Comparison of ENCODE assay signal across 8 cellular contexts in genomic region chr20:46119028-46119546, GRCh38. TPM values are rescaled to one million over a fixed set of nuclear protein-coding genes. Genes with fewer than 3 reads are reported as not detected.
A peak's percentile ranks its signal among the peaks of the same experiment; 100 is the strongest.
DNase-seq lines count a peak whose midpoint lies in the region; ATAC-seq and TF ChIP-seq lines count a peak whose summit lies in the region.

No MANE protein-coding gene starts in this region.

- peak; percentile 68 for DNase-seq in GM06990 (ENCODE audit: extremely low read depth, insufficient read length)
- DNase-seq in T-cell = no peak
- DNase-seq in naive thymus-derived CD4-positive, alpha-beta T cell = no peak
- no peak for DNase-seq in central memory CD4-positive, alpha-beta T cell
- DNase-seq in chondrocyte (ENCODE audit: low spot score) = no peak
- DNase-seq in NCI-H187 (lab: John Stamatoyannopoulos, UW) = no peak

- H3K36me3 Mint-ChIP-seq in T-cell (peaks cover 9% of the 10 kb centered on the region), chondrocyte (ENCODE audit: low read depth) (peaks cover 3% of the 10 kb centered on the region)
- peaks cover 0 to 13% (median 5%) of the 10 kb centered on the region in 5 donors for H3K36me3 Mint-ChIP-seq in naive thymus-derived CD4-positive, alpha-beta T cell

- H3K27ac ChIP-seq in naive thymus-derived CD4-positive, alpha-beta T cell (ENCODE audit: low read depth, low read length) = no peak overlapping the region

- H3K27me3 ChIP-seq in GM06990 (replicated peaks; ENCODE audit: control insufficient read depth, insufficient read depth, low read length) = no peaks in the 10 kb centered on the region
- no peaks in the 10 kb centered on the region for H3K27me3 ChIP-seq in naive thymus-derived CD4-positive, alpha-beta T cell (ENCODE audit: control insufficient read depth in 2 of 2, insufficient read depth in 2 of 2, low read length in 2 of 2)

- peaks cover 22% of the 10 kb centered on the region for H3K36me3 ChIP-seq in GM06990 (ENCODE audit: control insufficient read depth, insufficient read depth, low read length)
- peaks cover 0 to 5% (median 0%) of the 10 kb centered on the region in 3 experiments for H3K36me3 ChIP-seq in naive thymus-derived CD4-positive, alpha-beta T cell (ENCODE audit: control insufficient read depth in 2 of 3, insufficient read depth in 3 of 3, low read length in 3 of 3)

- TF ChIP-seq CTCF in GM06990 (IDR thresholded peaks at IDR 0.05; ENCODE audit: insufficient read depth, low read length, poor library complexity, severe bottlenecking) (no peak), chondrocyte (IDR thresholded peaks at IDR 0.05) (no peak)

- POLR2A ChIA-PET in T-cell (lab: Charles Lee) = no interaction called here
- POLR2A ChIA-PET in naive thymus-derived CD4-positive, alpha-beta T cell (lab: Charles Lee) = no interaction called here

- peak overlapping the region; percentile 58 to 76 for H3K27ac Mint-ChIP-seq in T-cell
- H3K27ac Mint-ChIP-seq in naive thymus-derived CD4-positive, alpha-beta T cell = peak overlapping the region in 3 of 9 donors; percentile 12 to 30 (median 14)
- H3K27ac Mint-ChIP-seq in chondrocyte (ENCODE audit: unreplicated experiment) = no peak overlapping the region

- peaks cover 0 to 5% of the 10 kb centered on the region in 2 donors for H3K4me1 ChIP-seq in naive thymus-derived CD4-positive, alpha-beta T cell (ENCODE audit: control insufficient read depth in 2 of 2, insufficient read depth in 2 of 2, low read length in 2 of 2)

- ATAC-seq in GM21515 (IDR thresholded peaks at IDR 0.05; ENCODE audit: unreplicated experiment) (peak; percentile 39), T-cell (replicated peaks in 1 of 4) (no peak), HG02571 (IDR thresholded peaks at IDR 0.05; ENCODE audit: unreplicated experiment) (no peak)
- ATAC-seq in naive thymus-derived CD4-positive, alpha-beta T cell = peak; percentile 24

- H3K27me3 Mint-ChIP-seq in T-cell (peaks cover 7 to 13% of the 10 kb centered on the region in 2 donors), chondrocyte (ENCODE audit: low read depth) (peaks cover 40% of the 10 kb centered on the region)
- H3K27me3 Mint-ChIP-seq in naive thymus-derived CD4-positive, alpha-beta T cell = peaks cover 0 to 20% (median 2%) of the 10 kb centered on the region in 5 donors

- peak overlapping the region; percentile 93 to 96 (median 93) for H3K4me3 Mint-ChIP-seq in T-cell
- peak overlapping the region in 9 of 10 donors; percentile 29 to 96 (median 91) for H3K4me3 Mint-ChIP-seq in naive thymus-derived CD4-positive, alpha-beta T cell
- no peak overlapping the region for H3K4me3 Mint-ChIP-seq in chondrocyte (ENCODE audit: unreplicated experiment)

- CTCF ChIA-PET in T-cell (lab: Charles Lee) = interaction anchor here (0.7 to 1.1 kb wide), 2 partner anchors 150 to 195 kb away, joined by 3 read pairs; no protein-coding TSS in a partner anchor
- CTCF ChIA-PET in naive thymus-derived CD4-positive, alpha-beta T cell (lab: Charles Lee) = interaction anchor here (0.6 to 0.7 kb wide), 2 partner anchors 111 to 142 kb away, joined by 3 read pairs; no protein-coding TSS in a partner anchor

- peak overlapping the region; percentile 91 for H3K4me3 ChIP-seq in GM06990 (replicated peaks; ENCODE audit: low read depth, low read length)
- no peak overlapping the region for H3K4me3 ChIP-seq in naive thymus-derived CD4-positive, alpha-beta T cell (ENCODE audit: low read length)

- H3K4me1 Mint-ChIP-seq in T-cell (peaks cover 21 to 25% (median 21%) of the 10 kb centered on the region in 3 donors), chondrocyte (ENCODE audit: low read depth) (peaks cover 14% of the 10 kb centered on the region)
- peaks cover 12 to 35% (median 23%) of the 10 kb centered on the region in 7 donors for H3K4me1 Mint-ChIP-seq in naive thymus-derived CD4-positive, alpha-beta T cell

- H3K9me3 Mint-ChIP-seq in T-cell (no peaks in the 10 kb centered on the region), chondrocyte (ENCODE audit: low read depth) (no peaks in the 10 kb centered on the region)
- H3K9me3 Mint-ChIP-seq in naive thymus-derived CD4-positive, alpha-beta T cell = peaks cover 0 to 2% (median 0%) of the 10 kb centered on the region in 11 donors

- H3K9me3 ChIP-seq in naive thymus-derived CD4-positive, alpha-beta T cell (ENCODE audit: control insufficient read depth in 2 of 3, low read length in 3 of 3) = no peaks in the 10 kb centered on the region

- intact Hi-C loops in naive thymus-derived CD4-positive, alpha-beta T cell (cut with micrococcal nuclease) = no loop called here

RNA-seq across cellular contexts. Expression of gene CD40, which starts 1.0 kb away (rescaled TPM):
- total RNA-seq in T-cell = 1 to 10 TPM; 1.5 to 9.6 (median 5.9) TPM
- total RNA-seq in naive thymus-derived CD4-positive, alpha-beta T cell = 1 to 10 TPM; 1.7 to 10.0 (median 4.0) TPM
- 1 to 10 TPM; 4.0 to 5.2 TPM for polyA plus RNA-seq in naive thymus-derived CD4-positive, alpha-beta T cell
- total RNA-seq in chondrocyte = 2.4 to 2.5 TPM in 2 of 3 replicates, not detected in the other

RNA-seq across cellular contexts. Expression of gene NCOA5, which starts 29.3 kb away (rescaled TPM):
- total RNA-seq in T-cell = 10 to 100 TPM; 21.0 to 43.1 (median 39.7) TPM
- total RNA-seq in naive thymus-derived CD4-positive, alpha-beta T cell = 10 to 100 TPM; 15.7 to 43.8 (median 39.4) TPM
- polyA plus RNA-seq in naive thymus-derived CD4-positive, alpha-beta T cell = 10 to 100 TPM; 25.4 to 47.6 TPM
- 25.1 to 27.3 TPM (median 26.2 TPM) in 3 replicates for total RNA-seq in chondrocyte

Comparison
In these comparisons a context has a peak if more than half of its experiments do, and no peak if none do; other contexts are left out.
1. ATAC-seq: peak in GM21515 (single experiment) and naive thymus-derived CD4-positive, alpha-beta T cell (single experiment); none in T-cell (0 of 4) and HG02571 (single experiment).